In the genomic region with DNA sequence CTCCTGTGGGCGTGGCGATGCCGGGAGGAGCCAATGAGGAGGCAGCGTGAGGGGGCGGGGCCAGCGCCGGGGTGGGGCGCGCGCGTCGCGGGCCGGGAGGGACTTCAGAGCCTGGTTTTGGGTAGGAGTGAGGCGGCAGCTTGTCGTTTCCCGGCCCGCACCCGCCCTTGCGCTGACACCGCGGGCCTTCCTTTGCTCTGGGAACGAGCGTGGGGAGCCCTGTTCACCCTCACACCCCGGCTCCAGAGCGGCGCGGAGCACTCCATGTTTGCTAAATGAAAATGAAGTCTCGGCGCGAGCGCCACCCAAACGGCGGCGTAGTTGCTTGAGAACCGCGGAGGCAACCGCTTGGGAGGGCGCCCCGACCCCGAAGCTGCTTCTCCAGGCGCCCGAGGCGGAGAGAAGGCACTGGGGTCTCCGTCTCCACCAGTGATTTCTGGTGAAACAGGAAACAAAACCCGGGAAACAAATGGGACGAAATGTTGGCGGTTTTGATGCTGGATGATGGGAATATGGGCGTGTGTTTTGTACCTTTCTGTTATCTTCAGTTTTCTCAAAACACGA, we compare ENCODE assay signal across 8 cellular contexts. TPM values are rescaled to one million over a fixed set of nuclear protein-coding genes. Genes with fewer than 3 reads are reported as not detected.
DNase-seq lines count a peak whose midpoint lies in the region; ATAC-seq and TF ChIP-seq lines count a peak whose summit lies in the region.

No MANE protein-coding gene starts in this region.

- peak overlapping the region; percentile 95 to 97 (median 96) for H3K27ac Mint-ChIP-seq in CD4-positive, CD25-positive, alpha-beta regulatory T cell
- peak overlapping the region; percentile 92 to 94 for H3K27ac Mint-ChIP-seq in natural killer cell

- peaks cover 37% of the 10 kb centered on the region for H3K4me1 ChIP-seq in CD4-positive, CD25-positive, alpha-beta regulatory T cell (ENCODE audit: control insufficient read depth, insufficient read depth, low read length, poor library complexity, severe bottlenecking)

- H3K9me3 ChIP-seq in CD4-positive, CD25-positive, alpha-beta regulatory T cell (ENCODE audit: control insufficient read depth in 2 of 2, low read length in 2 of 2): no peaks in the 10 kb centered on the region

- peaks cover 6% of the 10 kb centered on the region for H3K27me3 Mint-ChIP-seq in CD4-positive, CD25-positive, alpha-beta regulatory T cell
- peaks cover 3 to 10% of the 10 kb centered on the region in 2 donors for H3K27me3 Mint-ChIP-seq in natural killer cell (ENCODE audit: low read depth in 2 of 2)

- no peak for ATAC-seq in CD4-positive, CD25-positive, alpha-beta regulatory T cell (ENCODE audit: low read depth in 2 of 2)
- peak; percentile 22 for ATAC-seq in GM21381 (IDR thresholded peaks at IDR 0.05; ENCODE audit: unreplicated experiment)
- ATAC-seq in natural killer cell: peak in 1 of 3 donors; percentile 11

- H3K36me3 ChIP-seq in CD4-positive, CD25-positive, alpha-beta regulatory T cell (ENCODE audit: control insufficient read depth, insufficient read depth, low read length): peaks cover 12% of the 10 kb centered on the region

- TF ChIP-seq CTCF in LNCaP clone FGC (IDR thresholded peaks at IDR 0.05; ENCODE audit: control insufficient read depth, extremely low read depth, insufficient read depth) (no peak), choroid plexus epithelial cell (conservative IDR thresholded peaks at IDR 0.05; ENCODE audit: low read depth, low read length) (peak; percentile 22), natural killer cell (IDR thresholded peaks at IDR 0.05) (no peak)

- H3K27ac ChIP-seq in CD4-positive, CD25-positive, alpha-beta regulatory T cell (ENCODE audit: insufficient read depth, low read length, poor library complexity, severe bottlenecking): peak overlapping the region; percentile 80

- intact Hi-C loops in natural killer cell (cut with micrococcal nuclease): loop anchor here (1.0 to 2.0 kb wide), 4 partner anchors 24 to 352 kb away; partner anchors contain the start of genes BLOC1S4 and KIAA0232

- no peak for DNase-seq in CD4-positive, CD25-positive, alpha-beta regulatory T cell
- DNase-seq in LNCaP clone FGC (ENCODE audit: low read depth) (no peak), choroid plexus epithelial cell (ENCODE audit: low read depth) (no peak), natural killer cell (no peak), HuH-7 (ENCODE audit: low spot score) (no peak), SIG-M5 (lab: John Stamatoyannopoulos, UW) (no peak)
- DNase-seq in central memory CD4-positive, alpha-beta T cell: no peak

- H3K4me1 Mint-ChIP-seq in CD4-positive, CD25-positive, alpha-beta regulatory T cell: peaks cover 10 to 58% (median 40%) of the 10 kb centered on the region in 4 donors
- peaks cover 27 to 44% of the 10 kb centered on the region in 2 donors for H3K4me1 Mint-ChIP-seq in natural killer cell

- peak overlapping the region; percentile 94 to 97 (median 96) for H3K4me3 Mint-ChIP-seq in CD4-positive, CD25-positive, alpha-beta regulatory T cell
- H3K4me3 Mint-ChIP-seq in natural killer cell: peak overlapping the region; percentile 97

- H3K9me3 Mint-ChIP-seq in CD4-positive, CD25-positive, alpha-beta regulatory T cell: no peaks in the 10 kb centered on the region
- H3K9me3 Mint-ChIP-seq in natural killer cell: no peaks in the 10 kb centered on the region

- peak overlapping the region; percentile 87 for H3K4me3 ChIP-seq in CD4-positive, CD25-positive, alpha-beta regulatory T cell (ENCODE audit: low read depth, low read length)
- peak overlapping the region; percentile 93 for H3K4me3 ChIP-seq in LNCaP clone FGC (ENCODE audit: low read depth, low read length)
- H3K4me3 ChIP-seq in choroid plexus epithelial cell (ENCODE audit: low read depth, low read length): peak overlapping the region; percentile 84

- peaks cover 3% of the 10 kb centered on the region for H3K36me3 Mint-ChIP-seq in CD4-positive, CD25-positive, alpha-beta regulatory T cell
- H3K36me3 Mint-ChIP-seq in natural killer cell: no peaks in the 10 kb centered on the region

- peaks cover 2% of the 10 kb centered on the region for H3K27me3 ChIP-seq in CD4-positive, CD25-positive, alpha-beta regulatory T cell (ENCODE audit: control insufficient read depth, insufficient read depth, low read length)

RNA-seq across cellular contexts. Expression of gene GRPEL1, which starts 0.5 kb away (rescaled TPM):
- total RNA-seq in CD4-positive, CD25-positive, alpha-beta regulatory T cell: 46.1 TPM
- polyA plus RNA-seq in CD4-positive, CD25-positive, alpha-beta regulatory T cell: 10 to 100 TPM; 43.6 to 62.4 (median 53.2) TPM
- 10 to 100 TPM; 20.1 to 37.8 (median 36.8) TPM for total RNA-seq in natural killer cell

RNA-seq across cellular contexts. Expression of gene TADA2B, which starts 25.2 kb away (rescaled TPM):
- 36.6 TPM for total RNA-seq in CD4-positive, CD25-positive, alpha-beta regulatory T cell
- 1 to 10 TPM; 3.0 to 3.9 (median 3.6) TPM for polyA plus RNA-seq in CD4-positive, CD25-positive, alpha-beta regulatory T cell
- 10 to 100 TPM; 22.7 to 36.3 (median 35.9) TPM for total RNA-seq in natural killer cell
